Comparison of ENCODE assay signal across 9 cellular contexts in genomic region chr12:31773867-31774266, GRCh38. TPM values are rescaled to one million over a fixed set of nuclear protein-coding genes. Genes with fewer than 3 reads are reported as not detected.
DNase-seq lines count a peak whose midpoint lies in the region; ATAC-seq and TF ChIP-seq lines count a peak whose summit lies in the region.
"Had no signal": no experiment of that assay in that cellular context is flagged by ENCODE, and none has a peak within 500 bp of the region (broad histone marks: within the 10 kb centered on the region; RNA-seq: fewer than 3 reads in every experiment).

No MANE protein-coding gene starts in this region.

- DNase-seq in GM23338 (ENCODE audit: low spot score) (no peak), T-cell (no peak), naive B cell (peak; percentile 15), NCI-H1930 (lab: John Stamatoyannopoulos, UW) (no peak), UCSD-AML1 (lab: John Stamatoyannopoulos, UW; ENCODE audit: unreplicated experiment) (no peak), Right ventricle myocardium inferior (ENCODE audit: missing footprints) (no peak), AML-193 (lab: John Stamatoyannopoulos, UW) (no peak)
- DNase-seq: NCI-H1092 had no signal

- no peak for TF ChIP-seq CTCF in GM23338 (conservative IDR thresholded peaks at IDR 0.05; ENCODE audit: low read depth in 2 of 2)

- intact Hi-C loops in Right ventricle myocardium inferior (cut with DNase I): no loop called here

- H3K9me2 ChIP-seq in GM23338 (ENCODE audit: insufficient read depth): no peaks in the 10 kb centered on the region

- no peaks in the 10 kb centered on the region for H3K36me3 ChIP-seq in GM23338 (ENCODE audit: insufficient read depth)

- no peaks in the 10 kb centered on the region; the same call in 1 of the 2 replicates for H3K4me1 ChIP-seq in GM23338 (ENCODE audit: insufficient read depth)

- H3K9me3 Mint-ChIP-seq in GM23338 (peaks cover 12% of the 10 kb centered on the region), T-cell (no peaks in the 10 kb centered on the region), naive B cell (peaks cover 0 to 2% (median 0%) of the 10 kb centered on the region in 7 donors)

- H2AFZ ChIP-seq in GM23338: peak overlapping the region; percentile 59

- no peaks in the 10 kb centered on the region for H4K20me1 ChIP-seq in GM23338 (replicated peaks; ENCODE audit: insufficient read depth)

- H3F3A ChIP-seq in GM23338 (replicated peaks; ENCODE audit: low read depth): no peaks in the 10 kb centered on the region

- H3K36me3 Mint-ChIP-seq in GM23338 (ENCODE audit: low read depth) (peaks cover 9% of the 10 kb centered on the region; the same call in 2 of the 3 replicates), T-cell (no peaks in the 10 kb centered on the region), naive B cell (no peaks in the 10 kb centered on the region)

- no peak overlapping the region for H3K4me2 ChIP-seq in GM23338

- ATAC-seq in GM18502 (IDR thresholded peaks at IDR 0.05; ENCODE audit: poor library complexity, unreplicated experiment) (peak; percentile 84), GM23338 (no peak; the same call in 1 of the 3 replicates), T-cell (replicated peaks in 1 of 4) (peak in 3 of 4 experiments; percentile 52 to 60 (median 54)), naive B cell (ENCODE audit: low read depth in 2 of 2) (peak; percentile 79 to 80), Right ventricle myocardium inferior (no peak)

- peaks cover 3% of the 10 kb centered on the region for H3K27me3 Mint-ChIP-seq in GM23338 (ENCODE audit: insufficient read depth, low read depth, poor library complexity)
- H3K27me3 Mint-ChIP-seq in T-cell: no peaks in the 10 kb centered on the region
- H3K27me3 Mint-ChIP-seq in naive B cell: no peaks in the 10 kb centered on the region

- POLR2A ChIA-PET in T-cell (lab: Charles Lee): no interaction called here

- CTCF ChIA-PET in T-cell (lab: Charles Lee): no interaction called here

- no peaks in the 10 kb centered on the region for H3K27me3 ChIP-seq in GM23338 (ENCODE audit: insufficient read depth)

- H3K79me2 ChIP-seq in GM23338 (replicated peaks; ENCODE audit: insufficient read depth): no peaks in the 10 kb centered on the region

- H3K4me3 ChIP-seq in GM23338: no peak overlapping the region

- H3K27ac ChIP-seq in GM23338 (ENCODE audit: low read depth): no peak overlapping the region

- no peak overlapping the region for H3K4me3 Mint-ChIP-seq in GM23338
- H3K4me3 Mint-ChIP-seq in T-cell: no peak overlapping the region
- H3K4me3 Mint-ChIP-seq in naive B cell: peak overlapping the region in 2 of 8 donors; percentile 27 to 57

- H3K4me1 Mint-ChIP-seq in GM23338: peaks cover 3% of the 10 kb centered on the region; the same call in 2 of the 3 replicates
- H3K4me1 Mint-ChIP-seq in T-cell: peaks cover 14 to 28% (median 21%) of the 10 kb centered on the region in 3 donors
- H3K4me1 Mint-ChIP-seq in naive B cell: peaks cover 16 to 36% (median 22%) of the 10 kb centered on the region in 3 donors

- H3K27ac Mint-ChIP-seq in GM23338 (no peak overlapping the region), T-cell (peak overlapping the region; percentile 80 to 85), naive B cell (peak overlapping the region in 4 of 6 donors; percentile 36 to 84 (median 64))

TF ChIP-seq in GM23338, 12 proteins besides CTCF, POLR2A, EP300 and RAD21:
- TF ChIP-seq STAT1 (IDR thresholded peaks at IDR 0.05; ENCODE audit: unreplicated experiment) (no peak), ZNF114 (CRISPR knock-in tag; IDR thresholded peaks at IDR 0.05) (no peak), ZNF462 (CRISPR knock-in tag; IDR thresholded peaks at IDR 0.05) (no peak), POLR2AphosphoS5 (IDR thresholded peaks at IDR 0.05; ENCODE audit: low read depth) (no peak), EZH2 (IDR thresholded peaks at IDR 0.05; ENCODE audit: low read depth, unreplicated experiment) (no peak)

RNA-seq across cellular contexts. Expression of gene AMN1, which starts 45.0 kb away (rescaled TPM):
- total RNA-seq in GM23338 (2014; rRNA removed; shearing (Covaris generic)): 12.3 and 12.6 TPM in 2 replicates
- 14.1 and 17.7 TPM in 2 replicates for polyA plus RNA-seq in GM23338 (2016; fragmentation: Nextera tagmentation; extraction: Ambion mirVana)
- 10 to 100 TPM in 4 of 5 donors, 1 to 10 TPM in 1; 8.4 to 13.6 (median 12.2) TPM for total RNA-seq in T-cell
- polyA plus RNA-seq in naive B cell (ENCODE audit: low read depth in 6 of 6): 10 to 100 TPM; 29.2 to 59.1 (median 37.0) TPM
- total RNA-seq in Right ventricle myocardium inferior: 11.5 TPM

Comparison
In these comparisons a context has a peak if more than half of its experiments do, and no peak if none do; other contexts are left out.
1. ATAC-seq: peak in GM18502 (single experiment), T-cell (3 of 4) and naive B cell (2 of 2); none in GM23338 (single experiment) and Right ventricle myocardium inferior (single experiment).